Comparison of ENCODE assay signal across 8 cellular contexts in genomic region chr3:53162672-53163458, GRCh38. TPM values are rescaled to one million over a fixed set of nuclear protein-coding genes. Genes with fewer than 3 reads are reported as not detected.
A peak's percentile ranks its signal among the peaks of the same experiment; 100 is the strongest.
DNase-seq lines count a peak whose midpoint lies in the region; ATAC-seq and TF ChIP-seq lines count a peak whose summit lies in the region.

No MANE protein-coding gene starts in this region.

- H3K4me2 ChIP-seq in BLaER1 = peak overlapping the region; percentile 94

- H3K36me3 ChIP-seq in BLaER1 (peaks cover 28% of the 10 kb centered on the region), H7 (replicated peaks; ENCODE audit: control insufficient read depth, insufficient read depth, low read length) (peaks cover 3% of the 10 kb centered on the region; the same call in 1 of the 2 replicates), psoas muscle (ENCODE audit: insufficient read depth in 1 of 2, low read depth in 1 of 2) (no peaks in the 10 kb centered on the region)

- peak; percentile 39 for DNase-seq in H7
- peak; percentile 45 for DNase-seq in activated CD4-positive, alpha-beta T cell treated with anti-CD3 and anti-CD28 coated beads for 1 hour
- peak; percentile 18 for DNase-seq in effector CD4-positive, alpha-beta T cell
- no peak for DNase-seq in psoas muscle
- no peak for DNase-seq in SKM-1 treated with dmso at 0.1 percent for 144 hours (lab: John Stamatoyannopoulos, UW; ENCODE audit: unreplicated experiment)
- DNase-seq in NCI-H1694 (lab: John Stamatoyannopoulos, UW) = no peak

- TF ChIP-seq CTCF in psoas muscle (IDR thresholded peaks at IDR 0.05) = no peak

- H3K27me3 ChIP-seq in BLaER1 = 0 out of 2 replicates have a peak, but pooled peaks cover 3% of the 10 kb centered on the region
- peaks cover 10% of the 10 kb centered on the region for H3K27me3 ChIP-seq in H7 (ENCODE audit: control insufficient read depth, insufficient read depth, low read length)
- H3K27me3 ChIP-seq in psoas muscle (ENCODE audit: insufficient read depth in 3 of 3, low read length in 2 of 3) = no peaks in the 10 kb centered on the region

- peak overlapping the region; percentile 94 for H3K9ac ChIP-seq in BLaER1

- H3K9me3 ChIP-seq in BLaER1 (no peaks in the 10 kb centered on the region), psoas muscle (no peaks in the 10 kb centered on the region)

- H3K4me3 ChIP-seq in BLaER1 (peak overlapping the region; percentile 100), H7 (ENCODE audit: insufficient read depth, low read depth, low read length) (no peak overlapping the region), psoas muscle (peak overlapping the region; percentile 72)

- H3K4me1 ChIP-seq in BLaER1 = peaks cover 75% of the 10 kb centered on the region
- H3K4me1 ChIP-seq in psoas muscle = peaks cover 19% of the 10 kb centered on the region

- WGBS in psoas muscle, 3 donors = 76 to 82% (median 80%) methylated on average over 12 of the region's 12 CpGs

- intact Hi-C loops in psoas muscle (cut with DNase I) = loop anchor here in 1 of 2 donors (5.0 kb wide), 1 partner anchor 36 kb away; no protein-coding TSS in a partner anchor

- H4K20me1 ChIP-seq in BLaER1 = peaks cover 59% of the 10 kb centered on the region

- H3K27ac ChIP-seq in BLaER1 (peak overlapping the region; percentile 61), psoas muscle (no peak overlapping the region)

- no peak for ATAC-seq in psoas muscle
- ATAC-seq in HG02759 (IDR thresholded peaks at IDR 0.05; ENCODE audit: unreplicated experiment) = no peak

RNA-seq across cellular contexts. Expression of gene PRKCD, which starts 1.9 kb away (rescaled TPM):
- total RNA-seq in H7 (2014; rRNA removed; shearing (Covaris generic)) = 2.9 and 3.1 TPM in 2 replicates
- 1 to 10 TPM; 3.2 to 8.4 (median 4.5) TPM for total RNA-seq in psoas muscle
- polyA plus RNA-seq in psoas muscle = 1 to 10 TPM; 3.5 to 4.9 (median 3.9) TPM

RNA-seq across cellular contexts. Expression of gene RFT1, which starts 32.6 kb away (rescaled TPM):
- total RNA-seq in H7 (2014; rRNA removed; shearing (Covaris generic)) = 9.5 and 10.4 TPM in 2 replicates
- total RNA-seq in psoas muscle = 1 to 10 TPM; 5.7 to 8.8 (median 6.5) TPM
- polyA plus RNA-seq in psoas muscle = 10 to 100 TPM in 1 of 3 donors, 1 to 10 TPM in 2; 5.4 to 13.2 (median 8.1) TPM

Comparison
In these comparisons a context has a peak if more than half of its experiments do, and no peak if none do; other contexts are left out.
1. DNase-seq: peak in H7 (single experiment), activated CD4-positive, alpha-beta T cell treated with anti-CD3 and anti-CD28 coated beads for 1 hour (single experiment) and effector CD4-positive, alpha-beta T cell (single experiment); none in psoas muscle (0 of 2), SKM-1 treated with dmso at 0.1 percent for 144 hours (single experiment) and NCI-H1694 (single experiment).